In the genomic region with DNA sequence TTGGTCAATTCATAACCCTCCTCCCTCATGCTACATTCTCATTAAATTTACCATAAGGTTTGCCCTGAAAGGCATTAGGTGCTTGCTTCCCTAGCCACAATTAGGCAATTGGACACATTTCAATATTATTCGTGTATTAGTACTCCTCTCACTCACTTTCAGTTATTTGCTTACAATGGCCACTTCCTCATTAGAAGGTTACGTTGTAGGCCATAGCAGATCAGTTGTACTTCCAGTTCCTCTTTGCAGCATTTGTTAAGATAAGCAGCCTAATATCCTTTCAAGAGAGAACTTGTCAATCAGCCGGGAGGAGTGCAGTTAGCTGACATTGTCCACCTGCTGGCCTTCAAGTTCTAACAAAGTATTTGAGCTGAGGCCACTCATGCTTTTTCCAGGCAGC, we compare ENCODE assay signal across 19 cellular contexts.
A peak's percentile ranks its signal among the peaks of the same experiment; 100 is the strongest.
DNase-seq lines count a peak whose midpoint lies in the region; ATAC-seq and TF ChIP-seq lines count a peak whose summit lies in the region.
"Had no signal": no experiment of that assay in that cellular context is flagged by ENCODE, and none has a peak within 500 bp of the region (broad histone marks: within the 10 kb centered on the region; RNA-seq: fewer than 3 reads in every experiment).

No MANE protein-coding gene starts in this region.

- H3K36me3 Mint-ChIP-seq in endodermal cell (ENCODE audit: low read depth), result peaks cover 2% of the 10 kb centered on the region
- H3K36me3 Mint-ChIP-seq: activated CD8-positive, alpha-beta memory T cell treated with anti-CD3 and anti-CD28 coated beads, Interleukin-2, amount 10 ng/mL, durations not matched to agents 7 days and 5 days had no signal

- H3K27ac ChIP-seq in smooth muscle cell (ENCODE audit: low read depth) (no peak overlapping the region), endodermal cell (ENCODE audit: low read depth, low read length) (no peak overlapping the region)

- H3K9me3 ChIP-seq in smooth muscle cell (replicated peaks; ENCODE audit: low read depth) (no peaks in the 10 kb centered on the region), endodermal cell (ENCODE audit: control insufficient read depth, low read length) (peaks cover 3% of the 10 kb centered on the region)

- no peaks in the 10 kb centered on the region for H4K20me1 ChIP-seq in smooth muscle cell (ENCODE audit: low read depth)

- H3K9ac ChIP-seq in smooth muscle cell (ENCODE audit: low read depth) (no peak overlapping the region), endodermal cell (ENCODE audit: extremely low read depth, low read length, poor library complexity, severe bottlenecking) (no peak overlapping the region)

- peak; percentile 81 to 84 for DNase-seq in Kasumi-1 (lab: John Stamatoyannopoulos, UW)
- peak; percentile 83 for DNase-seq in SIG-M5 treated with dmso at 0.1 percent for 504 hours (lab: John Stamatoyannopoulos, UW; ENCODE audit: unreplicated experiment)
- peak; percentile 50 for DNase-seq in pons (ENCODE audit: low spot score)
- DNase-seq in smooth muscle cell (lab: John Stamatoyannopoulos, UW; ENCODE audit: unreplicated experiment), result no peak
- no peak for DNase-seq in endodermal cell
- DNase-seq: activated CD8-positive, alpha-beta memory T cell treated with anti-CD3 and anti-CD28 coated beads, Interleukin-2, amount 10 ng/mL, durations not matched to agents 7 days and 5 days; activated gamma-delta T cell; aorta; Calu3; left colon; NCI-H1930; NCI-H524; nucleus accumbens; T-helper 1 cell had no signal

- peaks cover 2% of the 10 kb centered on the region for H3K9me3 Mint-ChIP-seq in endodermal cell

- peak; percentile 43 for ATAC-seq in GM18498 (IDR thresholded peaks at IDR 0.05; ENCODE audit: unreplicated experiment)
- no peak for ATAC-seq in HG02571 (IDR thresholded peaks at IDR 0.05; ENCODE audit: unreplicated experiment)
- ATAC-seq in HG03196 (IDR thresholded peaks at IDR 0.05; ENCODE audit: unreplicated experiment), result no peak
- ATAC-seq: activated CD8-positive, alpha-beta memory T cell treated with anti-CD3 and anti-CD28 coated beads, Interleukin-2, amount 10 ng/mL, durations not matched to agents 7 days and 5 days; HCT116; left colon; right cardiac atrium had no signal

- H3K36me3 ChIP-seq in smooth muscle cell (ENCODE audit: low read depth) (no peaks in the 10 kb centered on the region), endodermal cell (ENCODE audit: control insufficient read depth, insufficient read depth, low read length) (no peaks in the 10 kb centered on the region)

- H3K27me3 ChIP-seq in smooth muscle cell (ENCODE audit: low read depth), result no peaks in the 10 kb centered on the region
- no peaks in the 10 kb centered on the region for H3K27me3 ChIP-seq in endodermal cell (ENCODE audit: control insufficient read depth, insufficient read depth, low read length, poor library complexity, severe bottlenecking)

- H3K4me2 ChIP-seq in smooth muscle cell, result no peak overlapping the region

- H3K27ac Mint-ChIP-seq in endodermal cell, result no peak overlapping the region
- H3K27ac Mint-ChIP-seq: activated CD8-positive, alpha-beta memory T cell treated with anti-CD3 and anti-CD28 coated beads, Interleukin-2, amount 10 ng/mL, durations not matched to agents 7 days and 5 days had no signal

- no peaks in the 10 kb centered on the region for H3K4me1 ChIP-seq in smooth muscle cell (ENCODE audit: low read depth)
- no peaks in the 10 kb centered on the region for H3K4me1 ChIP-seq in endodermal cell (ENCODE audit: control insufficient read depth, insufficient read depth, low read length)

- no peaks in the 10 kb centered on the region for H3F3A ChIP-seq in smooth muscle cell (ENCODE audit: low read depth)

- H3K79me2 ChIP-seq in smooth muscle cell (ENCODE audit: low read depth), result no peaks in the 10 kb centered on the region

- 96% methylated on average over 3 of the region's 3 CpGs for WGBS in smooth muscle cell (ENCODE audit: low lambda C conversion rate)
- WGBS in endodermal cell (ENCODE audit: insufficient coverage in 1 of 2, insufficient read length in 1 of 2), 2 experiments, result 89 to 98% methylated on average over 2 to 3 of the region's 3 CpGs

- H3K27me3 Mint-ChIP-seq in endodermal cell (ENCODE audit: insufficient read depth), result no peaks in the 10 kb centered on the region
- H3K27me3 Mint-ChIP-seq: activated CD8-positive, alpha-beta memory T cell treated with anti-CD3 and anti-CD28 coated beads, Interleukin-2, amount 10 ng/mL, durations not matched to agents 7 days and 5 days had no signal

- H3K4me3 ChIP-seq in smooth muscle cell, result no peak overlapping the region
- H3K4me3 ChIP-seq in endodermal cell (ENCODE audit: low read length), result no peak overlapping the region

- TF ChIP-seq CTCF in smooth muscle cell (IDR thresholded peaks at IDR 0.05; ENCODE audit: borderline replicate concordance, insufficient read depth, poor library complexity, severe bottlenecking) (no peak), endodermal cell (conservative IDR thresholded peaks at IDR 0.05) (no peak)

- no peak overlapping the region for H3K4me3 Mint-ChIP-seq in endodermal cell
- H3K4me3 Mint-ChIP-seq: activated CD8-positive, alpha-beta memory T cell treated with anti-CD3 and anti-CD28 coated beads, Interleukin-2, amount 10 ng/mL, durations not matched to agents 7 days and 5 days had no signal

- H3K4me1 Mint-ChIP-seq in endodermal cell, result no peaks in the 10 kb centered on the region
- H3K4me1 Mint-ChIP-seq: activated CD8-positive, alpha-beta memory T cell treated with anti-CD3 and anti-CD28 coated beads, Interleukin-2, amount 10 ng/mL, durations not matched to agents 7 days and 5 days had no signal

- no peak overlapping the region for H2AFZ ChIP-seq in smooth muscle cell (ENCODE audit: low read depth)

Comparison
In these comparisons a context has a peak if more than half of its experiments do, and no peak if none do; other contexts are left out.
1. DNase-seq: peak in Kasumi-1 (2 of 2), SIG-M5 treated with dmso at 0.1 percent for 504 hours (single experiment) and pons (single experiment); none in smooth muscle cell (single experiment) and endodermal cell (single experiment).